ENCODE assay signal across 9 cellular contexts in the genomic region with DNA sequence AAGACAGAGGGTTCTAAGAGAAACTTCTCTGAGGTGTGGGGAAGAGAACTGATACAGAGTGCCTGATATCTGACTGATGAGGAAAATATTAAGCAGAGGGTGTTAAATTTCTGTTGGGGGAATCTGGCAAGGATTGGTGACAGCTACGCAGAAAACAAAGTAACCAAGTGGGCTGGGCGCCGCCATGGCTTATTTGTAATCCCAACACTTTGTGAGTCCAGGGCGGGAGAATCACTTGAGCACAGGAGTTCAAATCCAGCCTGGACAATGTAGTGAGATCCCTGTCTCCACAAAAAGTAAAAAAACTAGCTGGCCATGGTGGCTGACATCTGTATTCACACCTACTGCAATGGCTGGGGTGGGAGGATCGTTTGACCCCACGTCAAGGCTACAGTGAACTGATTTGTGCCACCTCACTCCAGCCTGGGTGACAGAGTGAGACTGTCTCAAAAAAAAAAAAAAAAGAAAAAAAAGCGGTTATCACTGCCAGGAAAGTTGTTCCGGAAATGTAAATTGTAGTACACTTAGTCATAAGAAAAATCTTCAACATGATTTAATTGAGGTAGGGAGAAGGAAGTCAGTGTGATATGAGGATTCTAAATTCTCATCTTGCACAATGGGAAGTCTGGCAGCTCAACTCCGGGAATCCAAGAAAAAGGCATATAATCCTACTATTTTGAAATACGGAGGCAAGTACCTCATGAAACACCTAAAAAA. TPM values are rescaled to one million over a fixed set of nuclear protein-coding genes. Genes with fewer than 3 reads are reported as not detected.
A peak's percentile ranks its signal among the peaks of the same experiment; 100 is the strongest.
DNase-seq lines count a peak whose midpoint lies in the region; ATAC-seq and TF ChIP-seq lines count a peak whose summit lies in the region.
"Had no signal": no experiment of that assay in that cellular context is flagged by ENCODE, and none has a peak within 500 bp of the region (broad histone marks: within the 10 kb centered on the region; RNA-seq: fewer than 3 reads in every experiment).

No MANE protein-coding gene starts in this region.

- CTCF ChIA-PET in CD4-positive, alpha-beta T cell (lab: Charles Lee) = interaction anchor here (0.6 to 1.0 kb wide), 2 partner anchors 15 to 27 kb away, joined by 3 read pairs; no protein-coding TSS in a partner anchor
- CTCF ChIA-PET in MCF 10A (lab: Yijun Ruan, JAX) = interaction anchor here (0.6 to 1.2 kb wide), 2 partner anchors 13 to 971 kb away, joined by 3 to 4 read pairs; no protein-coding TSS in a partner anchor

- H4K20me1 ChIP-seq in Karpas-422 (ENCODE audit: insufficient read depth, low read depth, low read length) = no peaks in the 10 kb centered on the region; the same call in 1 of the 2 replicates

- no peak for ATAC-seq in CD4-positive, alpha-beta T cell (ENCODE audit: poor library complexity)
- no peak for ATAC-seq in natural killer cell
- no peak for ATAC-seq in HG02571 (IDR thresholded peaks at IDR 0.05; ENCODE audit: unreplicated experiment)
- ATAC-seq in GM19463 (IDR thresholded peaks at IDR 0.05; ENCODE audit: unreplicated experiment) = no peak
- ATAC-seq: pancreas had no signal

- TF ChIP-seq CTCF in CD4-positive, alpha-beta T cell (IDR thresholded peaks at IDR 0.05) = no peak
- no peak for TF ChIP-seq CTCF in MCF 10A (IDR thresholded peaks at IDR 0.05; ENCODE audit: unreplicated experiment)
- TF ChIP-seq CTCF in natural killer cell (IDR thresholded peaks at IDR 0.05) = no peak

- no peak overlapping the region for H3K4me3 ChIP-seq in Karpas-422 (ENCODE audit: low read length)
- H3K4me3 ChIP-seq: pancreas had no signal

- H3K36me3 ChIP-seq in Karpas-422 (ENCODE audit: insufficient read depth, low read length) = peaks cover 18% of the 10 kb centered on the region

- H3K27ac ChIP-seq in CD4-positive, alpha-beta T cell (ENCODE audit: low read depth, low read length) = no peak overlapping the region
- H3K27ac ChIP-seq in Karpas-422 (ENCODE audit: low read length) = peak overlapping the region; percentile 81

- peak overlapping the region; percentile 76 for H3K27ac Mint-ChIP-seq in CD4-positive, alpha-beta T cell
- H3K27ac Mint-ChIP-seq in MCF 10A (ENCODE audit: low read depth, unreplicated experiment) (peak overlapping the region; percentile 83), natural killer cell (peak overlapping the region; percentile 53 to 59)

- intact Hi-C loops in CD4-positive, alpha-beta T cell (cut with DNase I, micrococcal nuclease) = loop anchor here in 1 of 2 experiments (5.0 kb wide), 2 partner anchors 1013 to 1578 kb away; partner anchors contain the start of genes NUDCD3 and UBE2D4
- intact Hi-C loops in MCF 10A (cut with micrococcal nuclease) (no loop called here), natural killer cell (cut with micrococcal nuclease) (no loop called here)

- no peaks in the 10 kb centered on the region for H3K9me3 ChIP-seq in CD4-positive, alpha-beta T cell (ENCODE audit: control insufficient read depth, low read length)
- H3K9me3 ChIP-seq in Karpas-422 (ENCODE audit: low read length) = no peaks in the 10 kb centered on the region
- H3K9me3 ChIP-seq: pancreas had no signal

- H3K36me3 Mint-ChIP-seq in CD4-positive, alpha-beta T cell (ENCODE audit: low read depth) = peaks cover 65% of the 10 kb centered on the region
- H3K36me3 Mint-ChIP-seq in MCF 10A (ENCODE audit: insufficient read depth, unreplicated experiment) (peaks cover 54% of the 10 kb centered on the region), natural killer cell (peaks cover 2% of the 10 kb centered on the region)

- no peaks in the 10 kb centered on the region for H3K27me3 ChIP-seq in CD4-positive, alpha-beta T cell (ENCODE audit: control insufficient read depth, insufficient read depth, low read length)
- H3K27me3 ChIP-seq in Karpas-422 (ENCODE audit: low read length) = no peaks in the 10 kb centered on the region
- H3K27me3 ChIP-seq: pancreas had no signal

- H2AFZ ChIP-seq in Karpas-422 (ENCODE audit: low read length) = no peak overlapping the region

- H3K79me2 ChIP-seq in Karpas-422 (ENCODE audit: low read length) = peaks cover 6% of the 10 kb centered on the region; the same call in 1 of the 2 replicates

- peaks cover 41% of the 10 kb centered on the region for H3K4me1 ChIP-seq in Karpas-422 (ENCODE audit: low read length)

- H3K4me2 ChIP-seq in Karpas-422 (ENCODE audit: low read depth, low read length, poor library complexity, severe bottlenecking) = no peak overlapping the region

- DNase-seq in CD4-positive, alpha-beta T cell = no peak
- no peak for DNase-seq in Karpas-422
- peak; percentile 73 for DNase-seq in MCF 10A (ENCODE audit: unreplicated experiment)
- DNase-seq in natural killer cell = no peak
- no peak for DNase-seq in stimulated activated CD4-positive, alpha-beta T cell treated with anti-CD3 and anti-CD28 coated beads, Interleukin-2, amount 100 ng/mL, for 24 hours
- no peak for DNase-seq in NCI-H774 (lab: John Stamatoyannopoulos, UW)
- DNase-seq: pancreas had no signal

- BruUV-seq in MCF 10A (replicated peaks; lab: Mats Ljungman, UMichigan) = no TSS peak

- H3K9me3 Mint-ChIP-seq in CD4-positive, alpha-beta T cell = no peaks in the 10 kb centered on the region
- no peaks in the 10 kb centered on the region for H3K9me3 Mint-ChIP-seq in MCF 10A (ENCODE audit: unreplicated experiment)
- no peaks in the 10 kb centered on the region for H3K9me3 Mint-ChIP-seq in natural killer cell

- POLR2A ChIA-PET in CD4-positive, alpha-beta T cell (lab: Charles Lee) = interaction anchor here (0.8 to 9.4 kb wide), 2 partner anchors 18 to 815 kb away, joined by 3 to 79 read pairs; partner anchors contain the start of genes COA1, MRPL32 and PSMA2
- POLR2A ChIA-PET in MCF 10A (lab: Yijun Ruan, JAX) = interaction anchor here (0.6 to 13.5 kb wide), 8 partner anchors 7 to 977 kb away, joined by 3 to 200 read pairs (median 4); partner anchors contain the start of genes MRPL32 and PSMA2

- H3K4me1 Mint-ChIP-seq in CD4-positive, alpha-beta T cell (ENCODE audit: low read depth) = peaks cover 47% of the 10 kb centered on the region
- H3K4me1 Mint-ChIP-seq in MCF 10A (ENCODE audit: insufficient read depth, unreplicated experiment) = peaks cover 46% of the 10 kb centered on the region
- peaks cover 33 to 34% of the 10 kb centered on the region in 2 donors for H3K4me1 Mint-ChIP-seq in natural killer cell

- H3K9me2 ChIP-seq in Karpas-422 (replicated peaks; ENCODE audit: insufficient read depth, low read length) = no peaks in the 10 kb centered on the region

- H3K9ac ChIP-seq in Karpas-422 (ENCODE audit: low read length) = no peak overlapping the region

- peak overlapping the region; percentile 30 for H3K4me3 Mint-ChIP-seq in CD4-positive, alpha-beta T cell
- H3K4me3 Mint-ChIP-seq in MCF 10A (ENCODE audit: unreplicated experiment) (peak overlapping the region; percentile 33), natural killer cell (no peak overlapping the region)

- H3K27me3 Mint-ChIP-seq in CD4-positive, alpha-beta T cell = no peaks in the 10 kb centered on the region
- no peaks in the 10 kb centered on the region for H3K27me3 Mint-ChIP-seq in MCF 10A (ENCODE audit: insufficient read depth, unreplicated experiment)
- H3K27me3 Mint-ChIP-seq in natural killer cell (ENCODE audit: low read depth in 2 of 2) = no peaks in the 10 kb centered on the region

RNA-seq across cellular contexts. Expression of gene C7orf25, which starts 2.3 kb away (rescaled TPM):
- total RNA-seq in CD4-positive, alpha-beta T cell = 1 to 10 TPM; 2.1 to 3.7 TPM
- total RNA-seq in Karpas-422 (2014; rRNA removed; shearing (Covaris generic); ENCODE audit: low replicate concordance) = 1.1 and 1.8 TPM in 2 replicates
- total RNA-seq in MCF 10A (2022) (4.4 and 5.4 TPM in 2 replicates), natural killer cell (1 to 10 TPM; 3.9 to 5.2 (median 5.1) TPM)

RNA-seq across cellular contexts. Expression of gene PSMA2, which starts 17.8 kb away (rescaled TPM):
- total RNA-seq in CD4-positive, alpha-beta T cell = 10 to 100 TPM; 38.8 to 41.0 TPM
- total RNA-seq in Karpas-422 (2014; rRNA removed; shearing (Covaris generic); ENCODE audit: low replicate concordance) = 13.2 and 97.1 TPM in 2 replicates
- total RNA-seq in MCF 10A (2022) (65.5 and 73.8 TPM in 2 replicates), natural killer cell (10 to 100 TPM; 46.5 to 55.6 (median 48.3) TPM)

RNA-seq across cellular contexts. Expression of gene MRPL32, which starts 18.0 kb away (rescaled TPM):
- total RNA-seq in CD4-positive, alpha-beta T cell = 10 to 100 TPM; 57.1 to 60.7 TPM
- total RNA-seq in Karpas-422 (2014; rRNA removed; shearing (Covaris generic); ENCODE audit: low replicate concordance) = 41.6 and 67.6 TPM in 2 replicates
- total RNA-seq in MCF 10A (2022) = 69.8 and 82.0 TPM in 2 replicates
- total RNA-seq in natural killer cell = 10 to 100 TPM; 22.5 to 36.9 (median 32.6) TPM
